ENCODE assay signal across 25 cellular contexts in genomic region chr5:113115061-113115460, GRCh38.
DNase-seq lines count a peak whose midpoint lies in the region; ATAC-seq, FAIRE-seq and TF ChIP-seq lines count a peak whose summit lies in the region.
"Had no signal": no experiment of that assay in that cellular context is flagged by ENCODE, and none has a peak within 500 bp of the region (broad histone marks: within the 10 kb centered on the region; RNA-seq: fewer than 3 reads in every experiment).

No MANE protein-coding gene starts in this region.

- no peaks in the 10 kb centered on the region for H3K9me3 ChIP-seq in mucosa of descending colon
- H3K9me3 ChIP-seq: Caco-2, prostate gland, upper lobe of right lung had no signal

- no peak for FAIRE-seq in H54 (lab: Jason Lieb, UNC)
- FAIRE-seq: endothelial cell of umbilical vein had no signal

- ATAC-seq in GM18870 (IDR thresholded peaks at IDR 0.05; ENCODE audit: unreplicated experiment): peak; percentile 62
- ATAC-seq in GM21526 (IDR thresholded peaks at IDR 0.05; ENCODE audit: low FRiP score, unreplicated experiment): peak; percentile 64
- peak; percentile 56 for ATAC-seq in HG03095 (IDR thresholded peaks at IDR 0.05; ENCODE audit: unreplicated experiment)
- peak; percentile 11 for ATAC-seq in mucosa of descending colon
- ATAC-seq: activated naive CD8-positive, alpha-beta T cell treated with anti-CD3 and anti-CD28 coated beads, Interleukin-2, amount 50 U/mL, for 24 hours; T-helper 17 cell; upper lobe of right lung had no signal

- intact Hi-C loops in mucosa of descending colon (cut with DNase I, micrococcal nuclease): no loop called here

- TF ChIP-seq POLR2A in H54 (IDR thresholded peaks at IDR 0.05; ENCODE audit: low read depth, low read length): no peak

- H3K4me1 ChIP-seq in mucosa of descending colon (ENCODE audit: low read depth): no peaks in the 10 kb centered on the region
- H3K4me1 ChIP-seq: Caco-2 had no signal

- TF ChIP-seq CTCF in mucosa of descending colon (IDR thresholded peaks at IDR 0.05): no peak

- H3K36me3 ChIP-seq in mucosa of descending colon (ENCODE audit: low read depth): no peaks in the 10 kb centered on the region
- H3K36me3 ChIP-seq: prostate gland, upper lobe of right lung had no signal

- DNase-seq in mucosa of descending colon: no peak
- DNase-seq in OCI-M2 (lab: John Stamatoyannopoulos, UW; ENCODE audit: unreplicated experiment): no peak
- DNase-seq in germinal center (ENCODE audit: low spot score): no peak
- DNase-seq in H54 (ENCODE audit: insufficient read length, low spot score): no peak
- DNase-seq: ACHN; activated CD4-positive, alpha-beta T cell treated with anti-CD3 and anti-CD28 coated beads for 1 hour; activated gamma-delta T cell; activated naive CD8-positive, alpha-beta T cell treated with anti-CD3 and anti-CD28 coated beads, Interleukin-2, amount 50 U/mL, for 24 hours; activated T-cell treated with anti-CD3 and anti-CD28 coated beads, Interleukin-2, amount 50 U/mL, for 1 hour; Caco-2; DMS79 treated with DMSO at 0.1 percent for 48 hours; mammary epithelial cell; NCI-H1105; NCI-H2029 treated with DMSO at 0.1 percent for 48 hours; NCI-H226; NCI-H748 treated with DMSO at 0.1 percent for 48 hours; stimulated activated CD8-positive, alpha-beta memory T cell treated with anti-CD3 and anti-CD28 coated beads, Interleukin-4, amount 100 ng/mL, for 48 hours; T-helper 17 cell; upper lobe of right lung had no signal

- no peak overlapping the region for H3K4me3 ChIP-seq in mucosa of descending colon
- H3K4me3 ChIP-seq: prostate gland, SK-N-MC, upper lobe of right lung had no signal

Comparison
In these comparisons a context has a peak if more than half of its experiments do, and no peak if none do; other contexts are left out.
1. ATAC-seq: peak in every context shown above with its lines; median percentile 64 in GM21526; 62 in GM18870; 56 in HG03095; 11 in mucosa of descending colon.